In genomic region chr1:51558375-51558924, GRCh38 we compare ENCODE assay signal across 11 cellular contexts. TPM values are rescaled to one million over a fixed set of nuclear protein-coding genes. Genes with fewer than 3 reads are reported as not detected.
A peak's percentile ranks its signal among the peaks of the same experiment; 100 is the strongest.
DNase-seq lines count a peak whose midpoint lies in the region; ATAC-seq and TF ChIP-seq lines count a peak whose summit lies in the region.
"Had no signal": no experiment of that assay in that cellular context is flagged by ENCODE, and none has a peak within 500 bp of the region (broad histone marks: within the 10 kb centered on the region; RNA-seq: fewer than 3 reads in every experiment).

No MANE protein-coding gene starts in this region.

- POLR2A ChIA-PET in OCI-LY7 (lab: Charles Lee) = no interaction called here

- H3K4me3 Mint-ChIP-seq in natural killer cell treated with Interleukin-12 subunit alpha and Interleukin-12 subunit beta and Interleukin-15 and Interleukin-18, amount 100 ng/mL, for 72 hours = peak overlapping the region; percentile 59
- no peak overlapping the region for H3K4me3 Mint-ChIP-seq in natural killer cell

- H4K20me1 ChIP-seq in OCI-LY7 (ENCODE audit: insufficient read depth, low read length) = no peaks in the 10 kb centered on the region
- H4K20me1 ChIP-seq: BLaER1 treated with 17β-estradiol and CSF1 and Interleukin-3, amounts not matched to agents 10 nM and 100 nM had no signal

- no peak overlapping the region for H3K4me2 ChIP-seq in OCI-LY7 (ENCODE audit: low read length)

- peaks cover 0 to 4% of the 10 kb centered on the region in 2 donors for H3K27me3 Mint-ChIP-seq in natural killer cell treated with Interleukin-12 subunit alpha and Interleukin-12 subunit beta and Interleukin-15 and Interleukin-18, amount 100 ng/mL, for 72 hours
- H3K27me3 Mint-ChIP-seq in natural killer cell (ENCODE audit: low read depth in 2 of 2) = peaks cover 0 to 7% of the 10 kb centered on the region in 2 donors

- intact Hi-C loops in natural killer cell (cut with micrococcal nuclease) (no loop called here), OCI-LY7 (cut with micrococcal nuclease; ENCODE audit: unreplicated experiment) (no loop called here)

- no peak overlapping the region for H2AFZ ChIP-seq in OCI-LY7 (ENCODE audit: low read length)

- DNase-seq in natural killer cell treated with Interleukin-12 subunit alpha and Interleukin-12 subunit beta and Interleukin-15 and Interleukin-18, amount 100 ng/mL, for 72 hours (ENCODE audit: low spot score) = no peak
- no peak for DNase-seq in natural killer cell
- peak; percentile 46 for DNase-seq in fibroblast of gingiva (ENCODE audit: low read depth)
- DNase-seq in thoracic aorta (ENCODE audit: low spot score) = no peak
- DNase-seq in activated gamma-delta T cell (lab: John Stamatoyannopoulos, UW) = no peak
- DNase-seq in OCI-LY7 (ENCODE audit: low spot score) = no peak
- no peak for DNase-seq in GM10266 (ENCODE audit: extremely low spot score)
- DNase-seq: activated gamma-delta T cell treated with Interleukin-2 at 50 U/mL for 16 hours had no signal

- H3K36me3 Mint-ChIP-seq in natural killer cell treated with Interleukin-12 subunit alpha and Interleukin-12 subunit beta and Interleukin-15 and Interleukin-18, amount 100 ng/mL, for 72 hours = no peaks in the 10 kb centered on the region
- H3K36me3 Mint-ChIP-seq in natural killer cell = no peaks in the 10 kb centered on the region

- TF ChIP-seq CTCF in natural killer cell (IDR thresholded peaks at IDR 0.05) (no peak), thoracic aorta (IDR thresholded peaks at IDR 0.05) (no peak), OCI-LY7 (conservative IDR thresholded peaks at IDR 0.05; ENCODE audit: low read length) (no peak), GM10266 (IDR thresholded peaks at IDR 0.05; ENCODE audit: control insufficient read depth, insufficient read depth, low read depth, missing control alignments) (no peak)

- H3K27ac Mint-ChIP-seq in natural killer cell treated with Interleukin-12 subunit alpha and Interleukin-12 subunit beta and Interleukin-15 and Interleukin-18, amount 100 ng/mL, for 72 hours = peak overlapping the region in 1 of 2 donors; percentile 43
- no peak overlapping the region for H3K27ac Mint-ChIP-seq in natural killer cell

- H3K4me1 Mint-ChIP-seq in natural killer cell treated with Interleukin-12 subunit alpha and Interleukin-12 subunit beta and Interleukin-15 and Interleukin-18, amount 100 ng/mL, for 72 hours (ENCODE audit: low read depth in 2 of 2) = peaks cover 0 to 10% of the 10 kb centered on the region in 2 donors
- no peaks in the 10 kb centered on the region for H3K4me1 Mint-ChIP-seq in natural killer cell

- no peaks in the 10 kb centered on the region for H3K79me2 ChIP-seq in OCI-LY7 (ENCODE audit: insufficient read depth, low read depth, low read length)

- H3K9me2 ChIP-seq in OCI-LY7 (ENCODE audit: insufficient read depth, low read length) = no peaks in the 10 kb centered on the region

- H3K27me3 ChIP-seq in thoracic aorta (replicated peaks; ENCODE audit: insufficient read depth) = no peaks in the 10 kb centered on the region
- H3K27me3 ChIP-seq: BLaER1 treated with 17β-estradiol and CSF1 and Interleukin-3, amounts not matched to agents 10 nM and 100 nM had no signal

- CTCF ChIA-PET in OCI-LY7 (lab: Charles Lee; ENCODE audit: unreplicated experiment) = no interaction called here

- H3K36me3 ChIP-seq in thoracic aorta (no peaks in the 10 kb centered on the region), OCI-LY7 (ENCODE audit: insufficient read depth, low read length) (no peaks in the 10 kb centered on the region)
- H3K36me3 ChIP-seq: BLaER1 treated with 17β-estradiol and CSF1 and Interleukin-3, amounts not matched to agents 10 nM and 100 nM had no signal

- H3K27ac ChIP-seq in thoracic aorta (no peak overlapping the region), OCI-LY7 (ENCODE audit: low read depth, low read length, poor library complexity, severe bottlenecking) (no peak overlapping the region)
- H3K27ac ChIP-seq: BLaER1 treated with 17β-estradiol and CSF1 and Interleukin-3, amounts not matched to agents 10 nM and 100 nM had no signal

- peak in 1 of 2 donors; percentile 80 for ATAC-seq in natural killer cell treated with Interleukin-12 subunit alpha and Interleukin-12 subunit beta and Interleukin-15 and Interleukin-18, amount 100 ng/mL, for 72 hours
- ATAC-seq in natural killer cell = no peak
- ATAC-seq in SK-N-SH treated with all-trans-retinoic acid at 6 μM for 48 hours = peak; percentile 67
- peak; percentile 73 for ATAC-seq in thoracic aorta (ENCODE audit: insufficient number of reproducible peaks, low FRiP score, low read depth)

- H3K4me1 ChIP-seq in thoracic aorta (ENCODE audit: control insufficient read depth in 1 of 2, low read depth in 2 of 2) (peaks cover 6 to 33% of the 10 kb centered on the region in 2 donors), OCI-LY7 (ENCODE audit: insufficient read depth, low read length, poor library complexity, severe bottlenecking) (no peaks in the 10 kb centered on the region)

- no peaks in the 10 kb centered on the region for H3K9me3 ChIP-seq in thoracic aorta
- no peaks in the 10 kb centered on the region for H3K9me3 ChIP-seq in OCI-LY7 (ENCODE audit: low read length)
- H3K9me3 ChIP-seq: BLaER1 treated with 17β-estradiol and CSF1 and Interleukin-3, amounts not matched to agents 10 nM and 100 nM had no signal

- H3K4me3 ChIP-seq in thoracic aorta = no peak overlapping the region
- H3K4me3 ChIP-seq in OCI-LY7 (ENCODE audit: low read depth, low read length, poor library complexity, severe bottlenecking) = no peak overlapping the region
- H3K4me3 ChIP-seq: BLaER1 treated with 17β-estradiol and CSF1 and Interleukin-3, amounts not matched to agents 10 nM and 100 nM; lung had no signal

- BruUV-seq in OCI-LY7 (replicated peaks; lab: Mats Ljungman, UMichigan) = no TSS peak

- H3K9me3 Mint-ChIP-seq in natural killer cell treated with Interleukin-12 subunit alpha and Interleukin-12 subunit beta and Interleukin-15 and Interleukin-18, amount 100 ng/mL, for 72 hours = no peaks in the 10 kb centered on the region
- no peaks in the 10 kb centered on the region for H3K9me3 Mint-ChIP-seq in natural killer cell

TF ChIP-seq in SK-N-SH treated with all-trans-retinoic acid at 6 μM for 48 hours, 23 proteins besides CTCF, POLR2A, EP300 and RAD21:
- no peak for TF ChIP-seq ZFP30 (CRISPR knock-in tag; IDR thresholded peaks at IDR 0.05)
- no peak for TF ChIP-seq ZNF70 (CRISPR knock-in tag; IDR thresholded peaks at IDR 0.05)
- 0 out of 2 replicates have a peak, but pooled peaks have one; percentile 18 for TF ChIP-seq PATZ1 (CRISPR knock-in tag; IDR thresholded peaks at IDR 0.05; ENCODE audit: borderline replicate concordance)
- TF ChIP-seq ISL1 (CRISPR knock-in tag; IDR thresholded peaks at IDR 0.05) = 0 out of 2 replicates have a peak, but pooled peaks have one; percentile 25

RNA-seq across cellular contexts. Expression of gene EPS15, which starts 39.4 kb away (rescaled TPM):
- 10 to 100 TPM; 82.3 to 97.3 TPM for total RNA-seq in natural killer cell treated with Interleukin-12 subunit alpha and Interleukin-12 subunit beta and Interleukin-15 and Interleukin-18, amount 100 ng/mL, for 72 hours
- total RNA-seq in natural killer cell = 100 to 1,000 TPM in 1 of 3 donors, 10 to 100 TPM in 2; 92.7 to 127 (median 93.5) TPM
- total RNA-seq in thoracic aorta = 100 to 1,000 TPM; 123 to 197 TPM
- 23.8 and 35.5 TPM in 2 replicates for total RNA-seq in OCI-LY7 (2014; rRNA removed; shearing (Covaris generic))
- 73.2 and 79.4 TPM in 2 replicates for total RNA-seq in OCI-LY7 (2022)

RNA-seq across cellular contexts. Expression of gene OSBPL9, which starts 58.4 kb away (rescaled TPM):
- total RNA-seq in natural killer cell treated with Interleukin-12 subunit alpha and Interleukin-12 subunit beta and Interleukin-15 and Interleukin-18, amount 100 ng/mL, for 72 hours = 10 to 100 TPM; 55.6 to 55.7 TPM
- total RNA-seq in natural killer cell (10 to 100 TPM; 53.0 to 72.6 (median 62.0) TPM), thoracic aorta (100 to 1,000 TPM in 1 of 2 donors, 10 to 100 TPM in 1; 94.1 to 114 TPM), OCI-LY7 (2022) (87.8 and 99.1 TPM in 2 replicates)
- 58.6 and 67.5 TPM in 2 replicates for total RNA-seq in OCI-LY7 (2014; rRNA removed; shearing (Covaris generic))

Comparison
In these comparisons a context has a peak if more than half of its experiments do, and no peak if none do; other contexts are left out.
1. ATAC-seq: peak in SK-N-SH treated with all-trans-retinoic acid at 6 μM for 48 hours (single experiment) and thoracic aorta (single experiment); none in natural killer cell (0 of 3).